ENCODE assay signal across 32 cellular contexts in genomic region chr1:72937905-72938304, GRCh38.
"Had no signal": no experiment of that assay in that cellular context is flagged by ENCODE, and none has a peak within 500 bp of the region (broad histone marks: within the 10 kb centered on the region; RNA-seq: fewer than 3 reads in every experiment).

No MANE protein-coding gene starts in this region.

- ATAC-seq: activated CD8-positive, alpha-beta memory T cell treated with anti-CD3 and anti-CD28 coated beads, Interleukin-2, amount 10 ng/mL, durations not matched to agents 7 days and 5 days; PC-3; Right ventricle myocardium inferior had no signal

- DNase-seq: activated B cell treated with CpG ODN at 0.5 μM for 24 hours; activated CD4-positive, alpha-beta memory T cell treated with anti-CD3 and anti-CD28 coated beads, Interleukin-2, amount 10 ng/mL, durations not matched to agents 7 days and 5 days; activated CD4-positive, alpha-beta T cell treated with anti-CD3 and anti-CD28 coated beads for 4 hours; activated CD4-positive, alpha-beta T cell treated with anti-CD3 and anti-CD28 coated beads, Interleukin-2, amount 50 U/mL, for 1 hour; activated CD4-positive, CD25-positive, alpha-beta regulatory T cell treated with anti-CD3 and anti-CD28 coated beads, Interleukin-2, amount 50 U/mL, for 72 hours; activated CD8-positive, alpha-beta memory T cell treated with anti-CD3 and anti-CD28 coated beads for 24 hours; activated CD8-positive, alpha-beta memory T cell treated with anti-CD3 and anti-CD28 coated beads, Interleukin-2, amount 10 ng/mL, durations not matched to agents 7 days and 5 days; activated CD8-positive, alpha-beta memory T cell treated with anti-CD3 and anti-CD28 coated beads, Interleukin-2, amount 50 U/mL, for 48 hours; activated effector memory CD4-positive, alpha-beta T cell treated with Interleukin-2 at 50 U/mL for 16 hours; activated naive CD4-positive, alpha-beta T cell treated with anti-CD3 and anti-CD28 coated beads, Interleukin-2, amount 50 U/mL, for 16 hours; activated naive CD8-positive, alpha-beta T cell treated with anti-CD3 and anti-CD28 coated beads for 36 hours; activated T-cell treated with anti-CD3 and anti-CD28 coated beads, Interleukin-2, amount 50 U/mL, for 48 hours; amniotic stem cell; aorta; brain microvascular endothelial cell; central memory CD4-positive, alpha-beta T cell; Karpas-422; KBM-7; MG63; NCI-H1092; NCI-H187 treated with DMSO at 0.1 percent for 48 hours; NCI-H2081; NCI-H446; NCI-H510A treated with DMSO at 0.1 percent for 48 hours; NCI-H526 treated with DMSO at 0.1 percent for 48 hours; NK-92 treated with Interleukin-12 subunit alpha and Interleukin-12 subunit beta, amount 100 ng/mL, for 24 hours; PC-3; SW 1271; T-helper 1 cell; T-helper 2 cell; T-helper 9 cell had no signal
